ENCODE assay signal across 20 cellular contexts in genomic region chr13:33326723-33327122, GRCh38.
"Had no signal": no experiment of that assay in that cellular context is flagged by ENCODE, and none has a peak within 500 bp of the region (broad histone marks: within the 10 kb centered on the region; RNA-seq: fewer than 3 reads in every experiment).

No MANE protein-coding gene starts in this region.

- H3K27me3 ChIP-seq: brain microvascular endothelial cell, cardiac muscle cell, MG63 had no signal

- FAIRE-seq: TTC549 had no signal

- ATAC-seq: activated T-helper 17 cell treated with anti-CD3 and anti-CD28 coated beads, Interleukin-2, amount 50 U/mL, for 72 hours had no signal

- H3K9me3 ChIP-seq: MG63 had no signal

- H2AFZ ChIP-seq: PC-9 had no signal

- DNase-seq: activated CD4-positive, alpha-beta memory T cell treated with anti-CD3 and anti-CD28 coated beads for 36 hours; activated CD4-positive, alpha-beta T cell treated with anti-CD3 and anti-CD28 coated beads, Interleukin-2, amount 10 ng/mL, durations not matched to agents 7 days and 5 days; activated CD4-positive, CD25-positive, alpha-beta regulatory T cell; activated CD8-positive, alpha-beta memory T cell treated with anti-CD3 and anti-CD28 coated beads for 24 hours; activated gamma-delta T cell; activated naive CD4-positive, alpha-beta T cell treated with anti-CD3 and anti-CD28 coated beads for 36 hours; activated T-cell treated with anti-CD3 and anti-CD28 coated beads, Interleukin-2, amount 50 U/mL, for 48 hours; brain microvascular endothelial cell; MG63; MV-4-11; NCI-H1417 treated with DMSO at 0.1 percent for 48 hours; NCI-H1694; NCI-H2029 treated with DMSO at 0.1 percent for 48 hours; NCI-H446; PC-9; SHP77 treated with DMSO at 0.1 percent for 48 hours; T1000 had no signal

- H3K27ac ChIP-seq: brain microvascular endothelial cell, cardiac muscle cell, PC-9 had no signal

- H3K4me2 ChIP-seq: PC-9 had no signal

- H3K36me3 ChIP-seq: brain microvascular endothelial cell, cardiac muscle cell had no signal

- H3K4me3 ChIP-seq: cardiac muscle cell, MG63, PC-9 had no signal
